8 cellular contexts compared by ENCODE assay signal in genomic region chr20:38692436-38693411, GRCh38. TPM values are rescaled to one million over a fixed set of nuclear protein-coding genes. Genes with fewer than 3 reads are reported as not detected.
DNase-seq lines count a peak whose midpoint lies in the region; ATAC-seq and TF ChIP-seq lines count a peak whose summit lies in the region.

No MANE protein-coding gene starts in this region.

- no peak for TF ChIP-seq EP300 in esophagus muscularis mucosa (IDR thresholded peaks at IDR 0.05)

- WGBS in esophagus muscularis mucosa = 32% methylated on average over 12 of the region's 13 CpGs

- no peak overlapping the region for H3K4me3 ChIP-seq in RWPE2 (ENCODE audit: severe bottlenecking)
- no peak overlapping the region for H3K4me3 ChIP-seq in esophagus muscularis mucosa

- intact Hi-C loops in esophagus muscularis mucosa (cut with DNase I) = no loop called here

- no peaks in the 10 kb centered on the region for H3K4me1 ChIP-seq in RWPE2 (ENCODE audit: insufficient read depth, poor library complexity, severe bottlenecking)
- no peaks in the 10 kb centered on the region for H3K4me1 ChIP-seq in esophagus muscularis mucosa

- TF ChIP-seq CTCF in RWPE2 (IDR thresholded peaks at IDR 0.05; ENCODE audit: poor library complexity, severe bottlenecking) (no peak), esophagus muscularis mucosa (IDR thresholded peaks at IDR 0.05) (no peak)

- H3K36me3 ChIP-seq in RWPE2 (ENCODE audit: low read depth) = no peaks in the 10 kb centered on the region
- no peaks in the 10 kb centered on the region for H3K36me3 ChIP-seq in esophagus muscularis mucosa

- H3K27ac ChIP-seq in RWPE2 (ENCODE audit: poor library complexity, severe bottlenecking) (no peak overlapping the region), esophagus muscularis mucosa (replicated peaks in 1 of 4) (no peak overlapping the region)

- peak; percentile 73 for ATAC-seq in RWPE2 (ENCODE audit: low read depth)

- DNase-seq in NCI-H1436 (lab: John Stamatoyannopoulos, UW) = peak; percentile 53
- DNase-seq in NCI-H1436 treated with DMSO at 0.1 percent for 48 hours (lab: John Stamatoyannopoulos, UW) = no peak
- DNase-seq in RWPE2 (ENCODE audit: low spot score) = peak; percentile 77
- peak in 30 of 58 donors; percentile 6 to 55 (median 21) for DNase-seq in anterior cingulate cortex (lab: John Stamatoyannopoulos, UW)
- DNase-seq in kidney glomerular epithelial cell (lab: John Stamatoyannopoulos, UW) = peak; percentile 66
- DNase-seq in stimulated activated naive CD4-positive, alpha-beta T cell (lab: John Stamatoyannopoulos, UW) = peak in 4 of 6 experiments; percentile 6 to 46 (median 26)
- no peak for DNase-seq in NCI-H1417 treated with DMSO at 0.1 percent for 48 hours (lab: John Stamatoyannopoulos, UW)
- DNase-seq in esophagus muscularis mucosa (ENCODE audit: extremely low spot score) = no peak

- peaks cover 26% of the 10 kb centered on the region for H3K27me3 ChIP-seq in RWPE2 (ENCODE audit: insufficient read depth, poor library complexity, severe bottlenecking)
- peaks cover 0 to 31% (median 3%) of the 10 kb centered on the region in 4 donors for H3K27me3 ChIP-seq in esophagus muscularis mucosa

- TF ChIP-seq POLR2A in esophagus muscularis mucosa (IDR thresholded peaks at IDR 0.05; ENCODE audit: low read depth) = no peak

- H3K9me3 ChIP-seq in RWPE2 (ENCODE audit: severe bottlenecking) (no peaks in the 10 kb centered on the region), esophagus muscularis mucosa (no peaks in the 10 kb centered on the region)

RNA-seq across cellular contexts. Expression of gene SLC32A1, which starts 31.6 kb away (rescaled TPM):
- not detected for total RNA-seq in esophagus muscularis mucosa

RNA-seq across cellular contexts. Expression of gene ACTR5, which starts 55.5 kb away (rescaled TPM):
- 1 to 10 TPM; 5.8 to 9.8 (median 8.6) TPM for total RNA-seq in esophagus muscularis mucosa

Comparison
In these comparisons a context has a peak if more than half of its experiments do, and no peak if none do; other contexts are left out.
1. DNase-seq: peak in NCI-H1436 (single experiment), RWPE2 (single experiment), anterior cingulate cortex (30 of 58), kidney glomerular epithelial cell (single experiment) and stimulated activated naive CD4-positive, alpha-beta T cell (4 of 6); none in NCI-H1436 treated with DMSO at 0.1 percent for 48 hours (single experiment), NCI-H1417 treated with DMSO at 0.1 percent for 48 hours (single experiment) and esophagus muscularis mucosa (single experiment).